ENCODE assay signal across 1 cellular context in genomic region chr4:16253127-16253960, GRCh38.
TF ChIP-seq lines count a peak whose summit lies in the region.

No MANE protein-coding gene starts in this region.

TF ChIP-seq in HepG2, 621 proteins besides CTCF, POLR2A, EP300 and RAD21 (continues in another document):
- TF ChIP-seq ZNF20 (CRISPR knock-in tag; IDR thresholded peaks at IDR 0.05): no peak
- no peak for TF ChIP-seq BRD4 (CRISPR knock-in tag; IDR thresholded peaks at IDR 0.05)
- peak; percentile 63 for TF ChIP-seq NR2F2 (IDR thresholded peaks at IDR 0.05; ENCODE audit: borderline replicate concordance, low read depth)
- no peak for TF ChIP-seq KMT2B (CRISPR knock-in tag; IDR thresholded peaks at IDR 0.05)
- no peak for TF ChIP-seq STAG1 (CRISPR knock-in tag; IDR thresholded peaks at IDR 0.05)
- TF ChIP-seq ZNF513 (CRISPR knock-in tag; conservative IDR thresholded peaks at IDR 0.05): no peak
- TF ChIP-seq KAT7 (CRISPR knock-in tag; IDR thresholded peaks at IDR 0.05; ENCODE audit: borderline replicate concordance): no peak
- TF ChIP-seq TCF12 (IDR thresholded peaks at IDR 0.05): no peak
- TF ChIP-seq TCF12 (CRISPR knock-in tag; IDR thresholded peaks at IDR 0.05): no peak
- TF ChIP-seq SNAPC4 (CRISPR knock-in tag; IDR thresholded peaks at IDR 0.05): no peak
- no peak for TF ChIP-seq ZBTB4 (CRISPR knock-in tag; IDR thresholded peaks at IDR 0.05; ENCODE audit: borderline replicate concordance)
- TF ChIP-seq YY1 (IDR thresholded peaks at IDR 0.05; ENCODE audit: insufficient read depth, insufficient replicate concordance, low read depth, low read length): no peak
- TF ChIP-seq NFYB (CRISPR knock-in tag; IDR thresholded peaks at IDR 0.05): no peak
- TF ChIP-seq IKZF1 (IDR thresholded peaks at IDR 0.05): no peak
- TF ChIP-seq ZNF333 (CRISPR knock-in tag; IDR thresholded peaks at IDR 0.05; ENCODE audit: borderline replicate concordance): no peak
- no peak for TF ChIP-seq ATF2 (CRISPR knock-in tag; IDR thresholded peaks at IDR 0.05)
- no peak for TF ChIP-seq ZNF614 (CRISPR knock-in tag; IDR thresholded peaks at IDR 0.05; ENCODE audit: borderline replicate concordance)
- TF ChIP-seq FOXA1 (IDR thresholded peaks at IDR 0.05): no peak
- peak; percentile 72 for TF ChIP-seq FOXA1 (CRISPR knock-in tag; IDR thresholded peaks at IDR 0.05)
- no peak for TF ChIP-seq SUZ12 (IDR thresholded peaks at IDR 0.05; ENCODE audit: low read depth, low read length)
- no peak for TF ChIP-seq FOXC1 (CRISPR knock-in tag; IDR thresholded peaks at IDR 0.05; ENCODE audit: borderline replicate concordance)
- no peak for TF ChIP-seq TAF15 (IDR thresholded peaks at IDR 0.05; ENCODE audit: low read depth, low read length, poor library complexity, severe bottlenecking)
- TF ChIP-seq RXRB (CRISPR knock-in tag; IDR thresholded peaks at IDR 0.05; ENCODE audit: borderline replicate concordance): 0 out of 2 replicates have a peak, but pooled peaks have one; percentile 12
- TF ChIP-seq BCL6 (CRISPR knock-in tag; IDR thresholded peaks at IDR 0.05): peak; percentile 45; the same call in 1 of the 2 replicates
- TF ChIP-seq THRA (CRISPR knock-in tag; IDR thresholded peaks at IDR 0.05; ENCODE audit: borderline replicate concordance): no peak
- peak; percentile 70 for TF ChIP-seq PPARG (CRISPR knock-in tag; conservative IDR thresholded peaks at IDR 0.05)
- TF ChIP-seq CSRNP2 (CRISPR knock-in tag; conservative IDR thresholded peaks at IDR 0.05; ENCODE audit: low read depth): no peak
- TF ChIP-seq SNAPC5 (CRISPR knock-in tag; IDR thresholded peaks at IDR 0.05; ENCODE audit: borderline replicate concordance): no peak
- no peak for TF ChIP-seq NCOA1 (CRISPR knock-in tag; IDR thresholded peaks at IDR 0.05)
- TF ChIP-seq AHDC1 (CRISPR knock-in tag; IDR thresholded peaks at IDR 0.05; ENCODE audit: borderline replicate concordance): no peak
- no peak for TF ChIP-seq ZNF329 (CRISPR knock-in tag; IDR thresholded peaks at IDR 0.05; ENCODE audit: low read depth)
- TF ChIP-seq ZMYM4 (CRISPR knock-in tag; IDR thresholded peaks at IDR 0.05): 0 out of 2 replicates have a peak, but pooled peaks have one; percentile 31
- no peak for TF ChIP-seq ZNF891 (CRISPR knock-in tag; IDR thresholded peaks at IDR 0.05)
- TF ChIP-seq ZFP36L2 (CRISPR knock-in tag; IDR thresholded peaks at IDR 0.05): no peak
- no peak for TF ChIP-seq PLRG1 (conservative IDR thresholded peaks at IDR 0.05)
- no peak for TF ChIP-seq ZBTB20 (CRISPR knock-in tag; IDR thresholded peaks at IDR 0.05; ENCODE audit: borderline replicate concordance, low read depth)
- TF ChIP-seq POLR2G (IDR thresholded peaks at IDR 0.05; ENCODE audit: low read depth, low read length): no peak
- TF ChIP-seq NR2F6 (IDR thresholded peaks at IDR 0.05): peak; percentile 58; the same call in 1 of the 2 replicates
- peak; percentile 55; the same call in 1 of the 2 replicates for TF ChIP-seq NR2F6 (CRISPR knock-in tag; IDR thresholded peaks at IDR 0.05)
- TF ChIP-seq TFDP1 (CRISPR knock-in tag; IDR thresholded peaks at IDR 0.05; ENCODE audit: borderline replicate concordance): no peak
